Comparison of ENCODE assay signal across 8 cellular contexts in genomic region chr19:29843180-29844051, GRCh38. TPM values are rescaled to one million over a fixed set of nuclear protein-coding genes. Genes with fewer than 3 reads are reported as not detected.
DNase-seq lines count a peak whose midpoint lies in the region; ATAC-seq and TF ChIP-seq lines count a peak whose summit lies in the region.

No MANE protein-coding gene starts in this region.

- CTCF ChIA-PET in Calu3 (lab: Charles Lee) = interaction anchor here (2.0 kb wide), 1 partner anchor 12 kb away, joined by 5 read pairs; no protein-coding TSS in a partner anchor

- peaks cover 0 to 6% of the 10 kb centered on the region in 2 donors for H3K27me3 ChIP-seq in duodenal mucosa (ENCODE audit: control insufficient read depth in 1 of 2, insufficient read depth in 2 of 2, low read length in 2 of 2)
- no peaks in the 10 kb centered on the region for H3K27me3 ChIP-seq in muscle layer of colon (ENCODE audit: control insufficient read depth in 1 of 2, insufficient read depth in 2 of 2, low read length in 2 of 2)

- no peaks in the 10 kb centered on the region for H3K36me3 ChIP-seq in duodenal mucosa (ENCODE audit: control insufficient read depth in 1 of 2, insufficient read depth in 2 of 2, low read length in 2 of 2)
- H3K36me3 ChIP-seq in muscle layer of colon (ENCODE audit: insufficient read depth, low read length) = no peaks in the 10 kb centered on the region

- H3K27ac Mint-ChIP-seq in Calu3 (ENCODE audit: unreplicated experiment) = no peak overlapping the region

- H3K27me3 Mint-ChIP-seq in Calu3 (ENCODE audit: unreplicated experiment) = peaks cover 48% of the 10 kb centered on the region

- ATAC-seq in HG03571 (IDR thresholded peaks at IDR 0.05; ENCODE audit: unreplicated experiment) (no peak), HG02623 (IDR thresholded peaks at IDR 0.05; ENCODE audit: unreplicated experiment) (no peak)

- H3K4me3 Mint-ChIP-seq in Calu3 (ENCODE audit: low read depth, unreplicated experiment) = peak overlapping the region; percentile 80

- H3K9ac ChIP-seq in duodenal mucosa (ENCODE audit: low read depth in 1 of 2, low read length in 2 of 2) = peak overlapping the region in 1 of 2 donors; percentile 38
- H3K9ac ChIP-seq in muscle layer of colon (ENCODE audit: low read length) = no peak overlapping the region

- BruUV-seq in Calu3 (replicated peaks; lab: Mats Ljungman, UMichigan) = no TSS peak

- no peaks in the 10 kb centered on the region for H3K9me3 Mint-ChIP-seq in Calu3 (ENCODE audit: low read depth, unreplicated experiment)

- peaks cover 12% of the 10 kb centered on the region for H3K36me3 Mint-ChIP-seq in Calu3 (ENCODE audit: insufficient read depth, unreplicated experiment)

- DNase-seq in Calu3 (no peak), NOMO-1 treated with DMSO at 0.1 percent for 48 hours (lab: John Stamatoyannopoulos, UW; ENCODE audit: unreplicated experiment) (peak; percentile 61), SW 1271 (lab: John Stamatoyannopoulos, UW) (no peak)
- DNase-seq in stimulated activated CD4-positive, alpha-beta T cell treated with anti-CD3 and anti-CD28 coated beads, Interleukin-15, amount 100 ng/mL, for 24 hours = no peak

- no peak for TF ChIP-seq CTCF in Calu3 (IDR thresholded peaks at IDR 0.05; ENCODE audit: unreplicated experiment)

- H3K4me1 ChIP-seq in duodenal mucosa (ENCODE audit: control insufficient read depth in 1 of 2, insufficient read depth in 2 of 2, low read length in 2 of 2) (peaks cover 13 to 22% of the 10 kb centered on the region in 2 donors), muscle layer of colon (ENCODE audit: insufficient read depth, low read length) (peaks cover 21% of the 10 kb centered on the region)

- peaks cover 19% of the 10 kb centered on the region for H3K4me1 Mint-ChIP-seq in Calu3 (ENCODE audit: low read depth, unreplicated experiment)

- intact Hi-C loops in Calu3 (cut with micrococcal nuclease; ENCODE audit: unreplicated experiment) = no loop called here

- H3K9me3 ChIP-seq in duodenal mucosa (ENCODE audit: control insufficient read depth in 1 of 2, low read length in 2 of 2) = no peaks in the 10 kb centered on the region
- no peaks in the 10 kb centered on the region for H3K9me3 ChIP-seq in muscle layer of colon (ENCODE audit: low read length)

- H3K4me3 ChIP-seq in duodenal mucosa (ENCODE audit: low read depth in 1 of 2, low read length in 2 of 2) (peak overlapping the region; percentile 60 to 63), muscle layer of colon (ENCODE audit: low read depth in 1 of 2, low read length in 2 of 2) (peak overlapping the region; percentile 60 to 68)

- H3K27ac ChIP-seq in duodenal mucosa (ENCODE audit: low read depth, low read length) (no peak overlapping the region), muscle layer of colon (ENCODE audit: low read depth, low read length) (peak overlapping the region; percentile 44)

RNA-seq across cellular contexts. Expression of gene CCNE1, which starts 31.6 kb away (rescaled TPM):
- total RNA-seq in Calu3 (2022) = 11.0 and 15.9 TPM in 2 replicates
